In the genomic region with DNA sequence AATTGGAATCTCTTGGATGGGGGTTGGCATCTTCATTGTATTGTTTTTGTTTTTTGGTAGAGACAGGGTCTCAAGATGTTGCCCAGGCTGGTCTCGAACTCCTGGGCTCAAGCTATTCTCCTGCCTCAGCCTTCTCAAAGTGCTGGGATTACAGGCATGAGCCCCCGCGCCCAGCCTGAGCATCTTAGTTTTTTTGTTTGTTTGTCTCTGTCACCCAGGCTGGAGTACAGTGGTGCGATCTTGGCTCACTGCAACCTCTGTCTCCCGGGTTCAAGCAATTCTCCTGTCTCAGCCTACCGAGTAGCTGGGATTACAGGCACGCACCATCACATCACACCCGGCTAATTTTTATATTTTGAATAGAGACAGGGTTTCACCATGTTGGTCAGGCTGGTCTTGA, we compare ENCODE assay signal across 8 cellular contexts. TPM values are rescaled to one million over a fixed set of nuclear protein-coding genes. Genes with fewer than 3 reads are reported as not detected.
A peak's percentile ranks its signal among the peaks of the same experiment; 100 is the strongest.
DNase-seq lines count a peak whose midpoint lies in the region; ATAC-seq and TF ChIP-seq lines count a peak whose summit lies in the region.
"Not testable (repeated sequence)": the region's sequence is repeated elsewhere in the genome, so short reads cannot be mapped to it uniquely, and the experiment has no call there.

No MANE protein-coding gene starts in this region.

- intact Hi-C loops in activated naive CD4-positive, alpha-beta T cell treated with anti-CD3 and anti-CD28 coated beads for 36 hours (cut with micrococcal nuclease): loop anchor here (2.0 kb wide), 1 partner anchor 265 kb away; no protein-coding TSS in a partner anchor
- intact Hi-C loops in dendritic cell treated with granulocyte-macrophage colony-stimulating factor and Interleukin-4, amounts not matched to agents 40 ng/mL and 50 ng/mL, for 4 days (cut with micrococcal nuclease): not testable (repeated sequence)
- intact Hi-C loops in uterus (cut with DNase I; ENCODE audit: low total_unique reads): loop anchor here (2.0 kb wide), 1 partner anchor 51 kb away; no protein-coding TSS in a partner anchor

- 91% methylated on average over 8 of the region's 8 CpGs for WGBS in GM23248 (ENCODE audit: low coverage in 1 of 2, low lambda C conversion rate in 2 of 2, missing lambda C conversion rate in 2 of 2), 2 experiments

- not testable (repeated sequence) for H3K9me3 ChIP-seq in GM23248 (ENCODE audit: low read depth); SU-DHL-6 (ENCODE audit: insufficient read depth, low read length); right atrium auricular region; uterus

- H3K27ac ChIP-seq in GM23248 (peak overlapping the region; percentile 80), right atrium auricular region (peak overlapping the region; percentile 78 to 81), uterus (peak overlapping the region; percentile 83 to 94)
- not testable (repeated sequence) for H3K27ac ChIP-seq in SU-DHL-6 (ENCODE audit: low read depth, low read length)

- peaks cover 10% of the 10 kb centered on the region for H3K4me1 Mint-ChIP-seq in activated naive CD4-positive, alpha-beta T cell treated with anti-CD3 and anti-CD28 coated beads for 36 hours (ENCODE audit: low read depth)
- H3K4me1 Mint-ChIP-seq in dendritic cell treated with granulocyte-macrophage colony-stimulating factor and Interleukin-4, amounts not matched to agents 40 ng/mL and 50 ng/mL, for 4 days (ENCODE audit: low read depth): peaks cover 28% of the 10 kb centered on the region
- H3K4me1 Mint-ChIP-seq in osteocyte (ENCODE audit: unreplicated experiment): peaks cover 14% of the 10 kb centered on the region
- H3K4me1 Mint-ChIP-seq in stimulated activated naive B cell treated with anti-CD40 and anti-IgM and Interleukin-4, amounts not matched to agents 10 μg/mL and 1 μg/mL and 100 μg/mL, for 72 hours: peaks cover 14 to 21% of the 10 kb centered on the region in 2 donors

- H3K27me3 Mint-ChIP-seq in activated naive CD4-positive, alpha-beta T cell treated with anti-CD3 and anti-CD28 coated beads for 36 hours (ENCODE audit: low read depth): not testable (repeated sequence)
- H3K27me3 Mint-ChIP-seq in dendritic cell treated with granulocyte-macrophage colony-stimulating factor and Interleukin-4, amounts not matched to agents 40 ng/mL and 50 ng/mL, for 4 days: peaks cover 22% of the 10 kb centered on the region
- H3K27me3 Mint-ChIP-seq in osteocyte (ENCODE audit: unreplicated experiment): peaks cover 17% of the 10 kb centered on the region
- peaks cover 5 to 18% of the 10 kb centered on the region in 2 donors for H3K27me3 Mint-ChIP-seq in stimulated activated naive B cell treated with anti-CD40 and anti-IgM and Interleukin-4, amounts not matched to agents 10 μg/mL and 1 μg/mL and 100 μg/mL, for 72 hours

- CTCF ChIA-PET in activated naive CD4-positive, alpha-beta T cell treated with anti-CD3 and anti-CD28 coated beads for 36 hours (lab: Charles Lee): interaction anchor here (0.8 to 6.5 kb wide), 13 partner anchors 10 to 167 kb away, joined by 3 to 99 read pairs (median 9); no protein-coding TSS in a partner anchor

- not testable (repeated sequence) for ATAC-seq in stimulated activated naive B cell treated with anti-CD40 and anti-IgM and Interleukin-4, amounts not matched to agents 10 μg/mL and 1 μg/mL and 100 μg/mL, for 72 hours (replicated peaks)

- not testable (repeated sequence) for H3K79me2 ChIP-seq in GM23248 (ENCODE audit: insufficient read depth); SU-DHL-6 (ENCODE audit: insufficient read depth, low read length)

- peaks cover 12% of the 10 kb centered on the region for H3F3A ChIP-seq in GM23248 (ENCODE audit: insufficient read depth)
- H3F3A ChIP-seq in SU-DHL-6 (ENCODE audit: insufficient read depth): not testable (repeated sequence)

- H2AFZ ChIP-seq in GM23248 (peak overlapping the region; percentile 80), SU-DHL-6 (ENCODE audit: low read depth, low read length, severe bottlenecking) (peak overlapping the region; percentile 76)

- not testable (repeated sequence) for H3K4me3 Mint-ChIP-seq in activated naive CD4-positive, alpha-beta T cell treated with anti-CD3 and anti-CD28 coated beads for 36 hours; dendritic cell treated with granulocyte-macrophage colony-stimulating factor and Interleukin-4, amounts not matched to agents 40 ng/mL and 50 ng/mL, for 4 days; osteocyte (ENCODE audit: unreplicated experiment); stimulated activated naive B cell treated with anti-CD40 and anti-IgM and Interleukin-4, amounts not matched to agents 10 μg/mL and 1 μg/mL and 100 μg/mL, for 72 hours

- not testable (repeated sequence) for TF ChIP-seq CTCF in SU-DHL-6 (IDR thresholded peaks at IDR 0.05; ENCODE audit: insufficient read depth, low read length, poor library complexity, severe bottlenecking); right atrium auricular region (IDR thresholded peaks at IDR 0.05); osteocyte (IDR thresholded peaks at IDR 0.05); uterus (IDR thresholded peaks at IDR 0.05)

- not testable (repeated sequence) for H3K4me1 ChIP-seq in GM23248 (ENCODE audit: insufficient read depth); uterus
- peaks cover 0 to 20% of the 10 kb centered on the region in 2 donors for H3K4me1 ChIP-seq in right atrium auricular region

- H3K4me2 ChIP-seq in GM23248 (ENCODE audit: unreplicated experiment): peak overlapping the region; percentile 64
- not testable (repeated sequence) for H3K4me2 ChIP-seq in SU-DHL-6 (ENCODE audit: low read depth, low read length, poor library complexity, severe bottlenecking)

- H3K4me3 ChIP-seq in GM23248; SU-DHL-6 (ENCODE audit: insufficient read depth, low read length, poor library complexity, severe bottlenecking); right atrium auricular region; uterus: not testable (repeated sequence)

- TF ChIP-seq POLR2A in uterus (IDR thresholded peaks at IDR 0.05): not testable (repeated sequence)

- H3K9ac ChIP-seq in GM23248: peak overlapping the region; percentile 70; the same call in 1 of the 2 replicates
- H3K9ac ChIP-seq in SU-DHL-6 (ENCODE audit: low read length): peak overlapping the region; percentile 31; the same call in 1 of the 2 replicates

- in situ Hi-C loops in GM23248 (cut with MboI): not testable (repeated sequence)

- H3K9me3 Mint-ChIP-seq in activated naive CD4-positive, alpha-beta T cell treated with anti-CD3 and anti-CD28 coated beads for 36 hours; dendritic cell treated with granulocyte-macrophage colony-stimulating factor and Interleukin-4, amounts not matched to agents 40 ng/mL and 50 ng/mL, for 4 days; osteocyte (ENCODE audit: unreplicated experiment); stimulated activated naive B cell treated with anti-CD40 and anti-IgM and Interleukin-4, amounts not matched to agents 10 μg/mL and 1 μg/mL and 100 μg/mL, for 72 hours: not testable (repeated sequence)

- H3K36me3 ChIP-seq in GM23248 (ENCODE audit: low read depth); SU-DHL-6 (ENCODE audit: low read length); right atrium auricular region; uterus: not testable (repeated sequence)

- not testable (repeated sequence) for DNase-seq in GM23248; activated naive CD4-positive, alpha-beta T cell treated with anti-CD3 and anti-CD28 coated beads for 36 hours; right atrium auricular region (ENCODE audit: low spot score); osteocyte (ENCODE audit: extremely low spot score, unreplicated experiment); stimulated activated naive B cell treated with anti-CD40 and anti-IgM and Interleukin-4, amounts not matched to agents 10 μg/mL and 1 μg/mL and 100 μg/mL, for 72 hours; uterus

- H3K27me3 ChIP-seq in GM23248 (replicated peaks; ENCODE audit: insufficient read depth); SU-DHL-6 (ENCODE audit: low read length); right atrium auricular region; uterus: not testable (repeated sequence)

- H3K9me2 ChIP-seq in GM23248 (ENCODE audit: insufficient read depth); SU-DHL-6 (replicated peaks; ENCODE audit: insufficient read depth, low read length): not testable (repeated sequence)

- H3K36me3 Mint-ChIP-seq in activated naive CD4-positive, alpha-beta T cell treated with anti-CD3 and anti-CD28 coated beads for 36 hours (ENCODE audit: low read depth); dendritic cell treated with granulocyte-macrophage colony-stimulating factor and Interleukin-4, amounts not matched to agents 40 ng/mL and 50 ng/mL, for 4 days (ENCODE audit: low read depth); osteocyte (ENCODE audit: unreplicated experiment); stimulated activated naive B cell treated with anti-CD40 and anti-IgM and Interleukin-4, amounts not matched to agents 10 μg/mL and 1 μg/mL and 100 μg/mL, for 72 hours: not testable (repeated sequence)

- H3K27ac Mint-ChIP-seq in activated naive CD4-positive, alpha-beta T cell treated with anti-CD3 and anti-CD28 coated beads for 36 hours: peak overlapping the region; percentile 41
- H3K27ac Mint-ChIP-seq in dendritic cell treated with granulocyte-macrophage colony-stimulating factor and Interleukin-4, amounts not matched to agents 40 ng/mL and 50 ng/mL, for 4 days: peak overlapping the region; percentile 38
- peak overlapping the region; percentile 56 for H3K27ac Mint-ChIP-seq in osteocyte (ENCODE audit: unreplicated experiment)
- H3K27ac Mint-ChIP-seq in stimulated activated naive B cell treated with anti-CD40 and anti-IgM and Interleukin-4, amounts not matched to agents 10 μg/mL and 1 μg/mL and 100 μg/mL, for 72 hours: peak overlapping the region; percentile 89

- H4K20me1 ChIP-seq in GM23248 (ENCODE audit: insufficient read depth); SU-DHL-6 (ENCODE audit: low read depth, low read length): not testable (repeated sequence)

RNA-seq across cellular contexts. Expression of gene TNK2, which starts 5.8 kb away (rescaled TPM):
- total RNA-seq in GM23248 (2014; rRNA removed; shearing (Covaris generic)): 8.5 and 12.3 TPM in 2 replicates
- 3.2 and 3.4 TPM in 2 replicates for polyA plus RNA-seq in GM23248 (2016; fragmentation: Nextera tagmentation; extraction: Ambion mirVana)
- total RNA-seq in activated naive CD4-positive, alpha-beta T cell treated with anti-CD3 and anti-CD28 coated beads for 36 hours: 10 to 100 TPM; 40.0 to 46.6 TPM
- 10 to 100 TPM; 26.5 to 38.6 TPM for total RNA-seq in right atrium auricular region
- 42.9 and 54.2 TPM in 2 replicates for total RNA-seq in osteocyte
- 10 to 100 TPM in 3 of 4 donors, 1 to 10 TPM in 1; 6.1 to 81.2 (median 24.4) TPM for total RNA-seq in uterus

Comparison
In these comparisons a context has a peak if more than half of its experiments do, and no peak if none do; other contexts are left out.
1. H3K27ac Mint-ChIP-seq: peak in every context shown above with its lines; median percentile 89 in stimulated activated naive B cell treated with anti-CD40 and anti-IgM and Interleukin-4, amounts not matched to agents 10 μg/mL and 1 μg/mL and 100 μg/mL, for 72 hours; 56 in osteocyte; 41 in activated naive CD4-positive, alpha-beta T cell treated with anti-CD3 and anti-CD28 coated beads for 36 hours; 38 in dendritic cell treated with granulocyte-macrophage colony-stimulating factor and Interleukin-4, amounts not matched to agents 40 ng/mL and 50 ng/mL, for 4 days.